In the genomic region with DNA sequence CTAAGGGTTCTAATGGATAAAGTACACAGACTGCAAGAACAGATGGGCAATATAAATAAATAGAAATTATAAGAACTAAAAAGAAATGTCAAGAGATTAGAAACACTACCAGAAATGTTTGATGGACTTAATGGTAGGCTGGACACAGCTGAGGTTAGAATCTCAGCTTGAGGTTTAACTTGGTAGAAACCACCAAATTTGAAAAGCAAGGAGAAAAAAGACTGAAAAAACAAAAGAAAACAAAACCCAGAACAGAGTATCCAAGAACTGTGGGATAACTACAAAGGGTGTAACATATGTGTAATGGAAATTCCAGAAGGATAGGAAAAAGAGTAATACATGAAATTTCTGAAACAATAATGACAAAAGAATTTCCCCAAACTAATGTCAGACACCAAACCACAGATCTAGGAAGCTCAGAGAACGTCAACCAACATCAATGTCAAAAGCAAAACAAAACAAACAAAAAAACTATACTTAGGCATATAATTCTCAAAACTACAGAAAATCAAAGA, we compare ENCODE assay signal across 14 cellular contexts. TPM values are rescaled to one million over a fixed set of nuclear protein-coding genes. Genes with fewer than 3 reads are reported as not detected.
DNase-seq lines count a peak whose midpoint lies in the region; ATAC-seq and TF ChIP-seq lines count a peak whose summit lies in the region.
"Had no signal": no experiment of that assay in that cellular context is flagged by ENCODE, and none has a peak within 500 bp of the region (broad histone marks: within the 10 kb centered on the region; RNA-seq: fewer than 3 reads in every experiment).

No MANE protein-coding gene starts in this region.

- H3K36me3 Mint-ChIP-seq in activated B cell treated with CpG ODN at 0.5 μM for 24 hours (ENCODE audit: low read depth) = peaks cover 29% of the 10 kb centered on the region

- H3K27me3 ChIP-seq in DND-41 (ENCODE audit: insufficient read depth, low read length, poor library complexity) = no peaks in the 10 kb centered on the region
- H3K27me3 ChIP-seq: BE2C had no signal

- DNase-seq in AG09319 (ENCODE audit: extremely low read depth, low read depth) (peak; percentile 11), DND-41 (no peak), activated B cell treated with CpG ODN at 0.5 μM for 24 hours (no peak), glomerular visceral epithelial cell (ENCODE audit: extremely low spot score) (peak; percentile 2), SKM-1 (lab: John Stamatoyannopoulos, UW; ENCODE audit: unreplicated experiment) (no peak), SK-N-DZ (ENCODE audit: low spot score) (no peak)
- no peak for DNase-seq in effector CD8-positive, alpha-beta T cell (lab: John Stamatoyannopoulos, UW)
- DNase-seq: activated CD4-positive, alpha-beta T cell treated with anti-CD3 and anti-CD28 coated beads, Interleukin-2, amount 50 U/mL, for 4 hours; BE2C; dermis blood vessel endothelial cell; foreskin fibroblast; stimulated activated CD4-positive, alpha-beta T cell treated with anti-CD3 and anti-CD28 coated beads, Interleukin-4, amount 100 ng/mL, for 1 hour; stimulated activated naive CD4-positive, alpha-beta T cell treated with Interleukin-2 at 50 U/mL for 16 hours had no signal

- peaks cover 99% of the 10 kb centered on the region for H3K79me2 ChIP-seq in DND-41 (ENCODE audit: insufficient read depth, low read length)

- H3K36me3 ChIP-seq in DND-41 (ENCODE audit: insufficient read depth, low read length) = peaks cover 19% of the 10 kb centered on the region; the same call in 1 of the 2 replicates
- H3K36me3 ChIP-seq: BE2C had no signal

- H3K9ac ChIP-seq in DND-41 (ENCODE audit: low read depth, low read length) = no peak overlapping the region

- H3K4me2 ChIP-seq in DND-41 (ENCODE audit: insufficient read depth, low read length) = peak overlapping the region; percentile 43

- CTCF ChIA-PET in activated B cell treated with CpG ODN at 0.5 μM for 24 hours (lab: Charles Lee) = no interaction called here

- peaks cover 17% of the 10 kb centered on the region for H3K9me3 Mint-ChIP-seq in activated B cell treated with CpG ODN at 0.5 μM for 24 hours

- peak overlapping the region; percentile 79 for H3K27ac Mint-ChIP-seq in activated B cell treated with CpG ODN at 0.5 μM for 24 hours

- H3K4me1 Mint-ChIP-seq in activated B cell treated with CpG ODN at 0.5 μM for 24 hours = peaks cover 65% of the 10 kb centered on the region

- peaks cover 3% of the 10 kb centered on the region for H3K9me3 ChIP-seq in DND-41 (ENCODE audit: insufficient read depth, low read length, severe bottlenecking)
- H3K9me3 ChIP-seq: BE2C had no signal

- ATAC-seq in DND-41 (ENCODE audit: insufficient read depth, low read depth) (no peak), activated B cell treated with CpG ODN at 0.5 μM for 24 hours (ENCODE audit: low read depth) (no peak), HG03439 (IDR thresholded peaks at IDR 0.05; ENCODE audit: unreplicated experiment) (no peak)

- peak overlapping the region; percentile 39 for H3K4me3 Mint-ChIP-seq in activated B cell treated with CpG ODN at 0.5 μM for 24 hours

- intact Hi-C loops in activated B cell treated with CpG ODN at 0.5 μM for 24 hours (cut with micrococcal nuclease) = no loop called here

- no peak overlapping the region for H3K4me3 ChIP-seq in DND-41 (ENCODE audit: low read depth in 1 of 2, low read length in 2 of 2)

- TF ChIP-seq CTCF in AG09319 (IDR thresholded peaks at IDR 0.05; ENCODE audit: low read depth, low read length) (no peak), DND-41 (IDR thresholded peaks at IDR 0.05; ENCODE audit: borderline replicate concordance, extremely low read depth, low read length, poor library complexity, severe bottlenecking) (no peak), activated B cell treated with CpG ODN at 0.5 μM for 24 hours (IDR thresholded peaks at IDR 0.05) (no peak)

- no peak overlapping the region for H2AFZ ChIP-seq in DND-41 (ENCODE audit: low read depth, low read length)

- H3K4me1 ChIP-seq in DND-41 (ENCODE audit: insufficient read depth, low read length) = peaks cover 39% of the 10 kb centered on the region
- H3K4me1 ChIP-seq: BE2C had no signal

- peaks cover 19% of the 10 kb centered on the region; the same call in 1 of the 2 replicates for H4K20me1 ChIP-seq in DND-41 (ENCODE audit: insufficient read depth, low read length)

- no peaks in the 10 kb centered on the region for H3K27me3 Mint-ChIP-seq in activated B cell treated with CpG ODN at 0.5 μM for 24 hours

- POLR2A ChIA-PET in activated B cell treated with CpG ODN at 0.5 μM for 24 hours (lab: Charles Lee) = interaction anchor here (1.5 kb wide), 1 partner anchor 37 kb away, joined by 12 read pairs; no protein-coding TSS in a partner anchor

- peak overlapping the region; percentile 75 for H3K27ac ChIP-seq in DND-41 (ENCODE audit: low read length)

RNA-seq across cellular contexts. Expression of a gene that starts 35.0 kb away (rescaled TPM):
- 24.3 and 27.8 TPM in 2 replicates for total RNA-seq in activated B cell treated with CpG ODN at 0.5 μM for 24 hours
- polyA plus RNA-seq in SK-N-DZ (2014; cell fraction: cytosol; rRNA removed) = 8.2 and 8.7 TPM in 2 replicates
- 11.5 and 15.4 TPM in 2 replicates for polyA plus RNA-seq in SK-N-DZ (2014; cell fraction: nucleus; rRNA removed)

Comparison
In these comparisons a context has a peak if more than half of its experiments do, and no peak if none do; other contexts are left out.
1. DNase-seq: peak in AG09319 (single experiment) and glomerular visceral epithelial cell (single experiment); none in DND-41 (single experiment), activated B cell treated with CpG ODN at 0.5 μM for 24 hours (single experiment), SKM-1 (single experiment), effector CD8-positive, alpha-beta T cell (single experiment) and SK-N-DZ (single experiment).